In the genomic region with DNA sequence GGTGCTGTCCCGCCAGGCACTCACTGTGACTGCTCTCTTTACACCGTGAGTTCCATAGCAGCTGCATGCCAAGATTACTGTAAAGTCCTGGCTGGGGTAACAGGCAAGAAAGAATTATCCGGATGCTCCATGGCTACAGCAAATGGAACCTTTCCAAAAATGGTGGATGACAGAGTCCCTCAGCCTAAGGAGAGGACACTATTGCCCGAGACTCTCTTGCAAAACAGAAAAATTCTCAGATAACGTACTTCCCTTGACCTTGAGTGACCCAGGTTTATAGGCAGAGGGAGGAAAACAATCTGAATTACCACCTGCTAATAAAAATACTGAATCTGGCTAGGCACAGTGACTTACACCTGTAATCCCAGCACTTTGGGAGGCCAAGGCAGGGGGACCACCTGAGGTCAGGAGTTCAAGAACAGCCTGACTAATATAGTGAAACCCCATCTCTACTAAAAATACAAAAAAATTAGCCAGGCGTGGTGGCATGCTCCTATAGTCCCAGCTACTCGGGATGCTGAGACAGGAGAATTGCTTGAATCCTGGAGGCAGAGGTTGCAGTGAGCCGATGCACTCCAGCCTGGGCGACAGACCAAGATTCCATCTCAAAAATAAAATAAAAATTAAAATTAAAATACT, we compare ENCODE assay signal across 1 cellular context.
TF ChIP-seq lines count a peak whose summit lies in the region.

No MANE protein-coding gene starts in this region.

TF ChIP-seq in K562, 482 proteins besides CTCF, POLR2A, EP300 and RAD21:
- TF ChIP-seq E2F3 (CRISPR knock-in tag; IDR thresholded peaks at IDR 0.05) (no peak), KHSRP (IDR thresholded peaks at IDR 0.05) (no peak), ESRRA (IDR thresholded peaks at IDR 0.05; ENCODE audit: borderline replicate concordance, low read depth) (peak; percentile 84), OTX1 (CRISPR knock-in tag; IDR thresholded peaks at IDR 0.05) (no peak), CEBPB (tag; IDR thresholded peaks at IDR 0.05) (peak; percentile 71), ZNF830 (CRISPR knock-in tag; IDR thresholded peaks at IDR 0.05) (no peak), C11orf30 (IDR thresholded peaks at IDR 0.05; ENCODE audit: low read depth) (no peak), HDAC8 (tag; IDR thresholded peaks at IDR 0.05) (no peak), CTBP1 (IDR thresholded peaks at IDR 0.05; ENCODE audit: borderline replicate concordance) (0 out of 2 replicates have a peak, but pooled peaks have one; percentile 15)
- TF ChIP-seq, protein P1, sequence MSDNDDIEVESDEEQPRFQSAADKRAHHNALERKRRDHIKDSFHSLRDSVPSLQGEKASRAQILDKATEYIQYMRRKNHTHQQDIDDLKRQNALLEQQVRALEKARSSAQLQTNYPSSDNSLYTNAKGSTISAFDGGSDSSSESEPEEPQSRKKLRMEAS (CRISPR knock-in tag; IDR thresholded peaks at IDR 0.05), result no peak
